Comparison of ENCODE assay signal across 10 cellular contexts in genomic region chr1:228162286-228163003, GRCh38. TPM values are rescaled to one million over a fixed set of nuclear protein-coding genes. Genes with fewer than 3 reads are reported as not detected.
DNase-seq lines count a peak whose midpoint lies in the region; FAIRE-seq and TF ChIP-seq lines count a peak whose summit lies in the region.
"Had no signal": no experiment of that assay in that cellular context is flagged by ENCODE, and none has a peak within 500 bp of the region (broad histone marks: within the 10 kb centered on the region; RNA-seq: fewer than 3 reads in every experiment).

No MANE protein-coding gene starts in this region.

- FAIRE-seq in astrocyte (lab: Jason Lieb, UNC) (no peak), D721Med (lab: Jason Lieb, UNC) (no peak)

- H4K20me1 ChIP-seq in astrocyte (ENCODE audit: insufficient read depth, low read length): no peaks in the 10 kb centered on the region

- H3K27me3 Mint-ChIP-seq in astrocyte (ENCODE audit: low read depth, unreplicated experiment): peaks cover 3% of the 10 kb centered on the region

- H3K4me2 ChIP-seq in astrocyte (ENCODE audit: low read length): peak overlapping the region; percentile 57

- peak overlapping the region; percentile 58 for H3K9ac ChIP-seq in astrocyte (ENCODE audit: low read length)
- peak overlapping the region in 3 of 5 donors; percentile 20 to 48 (median 25) for H3K9ac ChIP-seq in subcutaneous abdominal adipose tissue (ENCODE audit: low read length in 5 of 5)

- H3K79me2 ChIP-seq in astrocyte (ENCODE audit: insufficient read depth, low read length): peaks cover 10% of the 10 kb centered on the region

- no peak for TF ChIP-seq CTCF in astrocyte (IDR thresholded peaks at IDR 0.05; ENCODE audit: insufficient read depth, low read depth, low read length)
- TF ChIP-seq CTCF in D721Med (IDR thresholded peaks at IDR 0.05; ENCODE audit: insufficient read depth, missing control alignments): no peak

- H3K27me3 ChIP-seq in astrocyte (ENCODE audit: insufficient read depth, low read length) (peaks cover 7% of the 10 kb centered on the region), subcutaneous abdominal adipose tissue (ENCODE audit: control insufficient read depth in 5 of 5, insufficient read depth in 4 of 5, low read length in 5 of 5) (peaks cover 18 to 32% (median 23%) of the 10 kb centered on the region in 5 donors)

- peaks cover 28% of the 10 kb centered on the region for H3K4me1 ChIP-seq in astrocyte (ENCODE audit: insufficient read depth, low read length)
- H3K4me1 ChIP-seq in subcutaneous abdominal adipose tissue (ENCODE audit: control insufficient read depth in 5 of 5, insufficient read depth in 5 of 5, low read length in 5 of 5): peaks cover 1 to 50% (median 36%) of the 10 kb centered on the region in 5 donors

- peaks cover 2% of the 10 kb centered on the region for H3K9me3 Mint-ChIP-seq in astrocyte (ENCODE audit: unreplicated experiment)

- no peak overlapping the region for H3K27ac Mint-ChIP-seq in astrocyte (ENCODE audit: unreplicated experiment)

- H3K9me3 ChIP-seq in astrocyte (ENCODE audit: insufficient read depth, low read depth, low read length) (peaks cover 3% of the 10 kb centered on the region), subcutaneous abdominal adipose tissue (ENCODE audit: control insufficient read depth in 5 of 5, low read length in 5 of 5) (no peaks in the 10 kb centered on the region)

- no peak overlapping the region for H3K4me3 ChIP-seq in astrocyte (ENCODE audit: insufficient read depth, low read depth, low read length)
- H3K4me3 ChIP-seq in subcutaneous abdominal adipose tissue (ENCODE audit: low read depth in 1 of 5, low read length in 5 of 5): peak overlapping the region in 1 of 5 donors; percentile 22

- peak overlapping the region; percentile 26 for H2AFZ ChIP-seq in astrocyte (ENCODE audit: low read depth, low read length)

- peaks cover 5% of the 10 kb centered on the region for H3K4me1 Mint-ChIP-seq in astrocyte (ENCODE audit: low read depth, unreplicated experiment)

- H3K27ac ChIP-seq in astrocyte (ENCODE audit: low read depth, low read length) (peak overlapping the region; percentile 63), subcutaneous abdominal adipose tissue (ENCODE audit: low read depth, low read length) (peak overlapping the region; percentile 60)
- H3K27ac ChIP-seq: 22Rv1 had no signal

- DNase-seq in DMS 273 (lab: John Stamatoyannopoulos, UW; ENCODE audit: unreplicated experiment) (peak; percentile 23), DMS 273 treated with DMSO at 0.1 percent for 48 hours (lab: John Stamatoyannopoulos, UW) (no peak), astrocyte (ENCODE audit: low read depth) (peak; percentile 16), kidney tubule cell (ENCODE audit: low spot score) (peak; percentile 26), NCI-H2081 (lab: John Stamatoyannopoulos, UW) (no peak), HuH-7.5 (ENCODE audit: low spot score) (no peak), D721Med (ENCODE audit: insufficient read length, low spot score) (no peak)
- DNase-seq: NCI-H2171 treated with DMSO at 0.1 percent for 48 hours had no signal

- peaks cover 2% of the 10 kb centered on the region for H3K36me3 Mint-ChIP-seq in astrocyte (ENCODE audit: low read depth, unreplicated experiment)

- H3K36me3 ChIP-seq in astrocyte (ENCODE audit: insufficient read depth, low read length) (no peaks in the 10 kb centered on the region), subcutaneous abdominal adipose tissue (ENCODE audit: control insufficient read depth in 5 of 5, insufficient read depth in 5 of 5, low read length in 5 of 5) (no peaks in the 10 kb centered on the region)

- no peak overlapping the region for H3K4me3 Mint-ChIP-seq in astrocyte (ENCODE audit: unreplicated experiment)

RNA-seq across cellular contexts. Expression of gene IBA57, which starts 3.2 kb away (rescaled TPM):
- total RNA-seq in astrocyte: 3.8 and 4.9 TPM in 2 replicates

RNA-seq across cellular contexts. Expression of gene GJC2, which starts 12.7 kb away (rescaled TPM):
- 1.1 and 1.4 TPM in 2 replicates for total RNA-seq in astrocyte

RNA-seq across cellular contexts. Expression of gene GUK1, which starts 22.4 kb away (rescaled TPM):
- 214 and 217 TPM in 2 replicates for total RNA-seq in astrocyte

RNA-seq across cellular contexts. Expression of gene OBSCN, which starts 45.4 kb away (rescaled TPM):
- 11.1 and 17.5 TPM in 2 replicates for total RNA-seq in astrocyte

RNA-seq across cellular contexts. Expression of gene MRPL55, which starts 53.3 kb away (rescaled TPM):
- 50.8 and 53.3 TPM in 2 replicates for total RNA-seq in astrocyte

Comparison
In these comparisons a context has a peak if more than half of its experiments do, and no peak if none do; other contexts are left out.
1. DNase-seq: peak in DMS 273 (single experiment), astrocyte (single experiment) and kidney tubule cell (single experiment); none in DMS 273 treated with DMSO at 0.1 percent for 48 hours (single experiment), NCI-H2081 (0 of 2), HuH-7.5 (single experiment) and D721Med (single experiment).